22 cellular contexts compared by ENCODE assay signal in the genomic region with DNA sequence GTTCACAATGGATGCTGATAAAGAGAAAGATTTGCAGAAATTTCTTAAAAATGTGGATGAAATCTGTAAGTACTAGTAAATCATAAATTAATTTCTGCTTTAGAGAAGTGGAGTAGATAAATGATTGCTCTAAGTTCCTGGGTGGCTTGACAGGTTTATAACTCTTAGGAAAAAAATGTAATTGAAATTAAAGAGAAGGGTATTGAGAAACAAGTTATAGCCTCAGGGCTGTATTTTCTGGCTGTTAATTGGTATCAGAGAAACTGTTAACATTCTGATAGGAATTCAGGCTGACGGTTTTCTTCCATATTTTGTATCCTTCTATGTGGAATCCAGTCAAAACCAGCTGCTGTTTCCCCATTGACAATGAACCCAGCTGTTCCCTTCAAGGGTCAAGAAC. TPM values are rescaled to one million over a fixed set of nuclear protein-coding genes. Genes with fewer than 3 reads are reported as not detected.
DNase-seq lines count a peak whose midpoint lies in the region; ATAC-seq and TF ChIP-seq lines count a peak whose summit lies in the region.
"Had no signal": no experiment of that assay in that cellular context is flagged by ENCODE, and none has a peak within 500 bp of the region (broad histone marks: within the 10 kb centered on the region; RNA-seq: fewer than 3 reads in every experiment).

No MANE protein-coding gene starts in this region.

- DNase-seq in NCI-H748 (lab: John Stamatoyannopoulos, UW; ENCODE audit: unreplicated experiment) (peak; percentile 1), NCI-H748 treated with DMSO at 0.1 percent for 48 hours (lab: John Stamatoyannopoulos, UW) (no peak), naive B cell (no peak), transverse colon (no peak), PC-3 (no peak)
- DNase-seq: activated CD4-positive, alpha-beta T cell treated with anti-CD3 and anti-CD28 coated beads, Interleukin-2, amount 10 ng/mL, durations not matched to agents 7 days and 5 days; activated CD8-positive, alpha-beta memory T cell treated with anti-CD3 and anti-CD28 coated beads, Interleukin-2, amount 10 ng/mL, durations not matched to agents 7 days and 5 days; activated naive CD8-positive, alpha-beta T cell treated with anti-CD3 and anti-CD28 coated beads for 36 hours; cerebellar nuclear complex; foreskin fibroblast; GF-D8; NCI-H1694 treated with DMSO at 0.1 percent for 48 hours; NCI-H526 treated with DMSO at 0.1 percent for 48 hours; stimulated activated CD4-positive, alpha-beta T cell treated with anti-CD3 and anti-CD28 coated beads, Interleukin-15, amount 100 ng/mL, for 24 hours; tibial artery had no signal

- H3K4me1 ChIP-seq in transverse colon (peaks cover 0 to 16% (median 6%) of the 10 kb centered on the region in 4 donors), PC-3 (ENCODE audit: insufficient read depth, low read length) (peaks cover 19% of the 10 kb centered on the region)

- CTCF ChIA-PET in PC-3 (lab: Charles Lee) = no interaction called here

- H3K36me3 Mint-ChIP-seq in activated T-helper 17 cell treated with anti-CD3 and anti-CD28 coated beads, Interleukin-2, amount 50 U/mL, for 72 hours (ENCODE audit: low read depth) = peaks cover 32% of the 10 kb centered on the region
- H3K36me3 Mint-ChIP-seq in naive B cell = peaks cover 32% of the 10 kb centered on the region in 2 donors

- no peaks in the 10 kb centered on the region for H3F3A ChIP-seq in PC-3 (ENCODE audit: low read length, unreplicated experiment)

- ATAC-seq in activated T-helper 17 cell treated with anti-CD3 and anti-CD28 coated beads, Interleukin-2, amount 50 U/mL, for 72 hours (replicated peaks) = no peak
- ATAC-seq in naive B cell (ENCODE audit: low read depth in 2 of 2) (no peak), PC-3 (no peak), HG03139 (IDR thresholded peaks at IDR 0.05; ENCODE audit: unreplicated experiment) (no peak), HG02852 (IDR thresholded peaks at IDR 0.05; ENCODE audit: unreplicated experiment) (no peak)
- ATAC-seq: activated CD8-positive, alpha-beta memory T cell treated with anti-CD3 and anti-CD28 coated beads, Interleukin-2, amount 10 ng/mL, durations not matched to agents 7 days and 5 days; left lobe of liver had no signal

- H3K36me3 ChIP-seq in transverse colon (peaks cover 0 to 4% (median 0%) of the 10 kb centered on the region in 4 donors), PC-3 (ENCODE audit: low read depth, low read length) (no peaks in the 10 kb centered on the region)
- H3K36me3 ChIP-seq: neural progenitor cell had no signal

- H3K4me1 Mint-ChIP-seq in activated T-helper 17 cell treated with anti-CD3 and anti-CD28 coated beads, Interleukin-2, amount 50 U/mL, for 72 hours = peaks cover 12% of the 10 kb centered on the region
- peaks cover 20 to 36% (median 27%) of the 10 kb centered on the region in 3 donors for H3K4me1 Mint-ChIP-seq in naive B cell

- intact Hi-C loops in transverse colon (cut with DNase I; ENCODE audit: low total_unique reads) = no loop called here
- intact Hi-C loops in PC-3 (cut with micrococcal nuclease) = no loop called here

- no peak for TF ChIP-seq POLR2A in transverse colon (IDR thresholded peaks at IDR 0.05)

- H3K4me3 ChIP-seq in transverse colon (no peak overlapping the region), PC-3 (ENCODE audit: low read length) (no peak overlapping the region)
- H3K4me3 ChIP-seq: tibial artery had no signal

- H3K4me2 ChIP-seq in PC-3 (ENCODE audit: low read length) = no peak overlapping the region; the same call in 1 of the 2 replicates

- H3K4me3 Mint-ChIP-seq in activated T-helper 17 cell treated with anti-CD3 and anti-CD28 coated beads, Interleukin-2, amount 50 U/mL, for 72 hours = peak overlapping the region; percentile 85
- peak overlapping the region in 5 of 8 donors; percentile 24 to 94 (median 51) for H3K4me3 Mint-ChIP-seq in naive B cell

- POLR2A ChIA-PET in PC-3 (lab: Charles Lee; ENCODE audit: unreplicated experiment) = no interaction called here

- H3K9ac ChIP-seq in PC-3 (ENCODE audit: low read length) = no peak overlapping the region
- H3K9ac ChIP-seq: neural progenitor cell had no signal

- H3K9me3 Mint-ChIP-seq in activated T-helper 17 cell treated with anti-CD3 and anti-CD28 coated beads, Interleukin-2, amount 50 U/mL, for 72 hours = no peaks in the 10 kb centered on the region
- H3K9me3 Mint-ChIP-seq in naive B cell = peaks cover 0 to 2% (median 0%) of the 10 kb centered on the region in 7 donors
- H3K9me3 Mint-ChIP-seq: activated CD4-positive, alpha-beta T cell treated with anti-CD3 and anti-CD28 coated beads, Interleukin-2, amount 10 ng/mL, durations not matched to agents 7 days and 5 days; activated naive CD8-positive, alpha-beta T cell treated with anti-CD3 and anti-CD28 coated beads for 36 hours; neural progenitor cell; stimulated activated naive CD8-positive, alpha-beta T cell treated with anti-CD3 and anti-CD28 coated beads, Interleukin-15, Interleukin-2, amounts not matched to agents 100 ng/mL and 50 ng/mL, for 24 hours had no signal

- peaks cover 11% of the 10 kb centered on the region for H3K79me2 ChIP-seq in PC-3 (ENCODE audit: low read length)

- no peaks in the 10 kb centered on the region for H3K27me3 Mint-ChIP-seq in activated T-helper 17 cell treated with anti-CD3 and anti-CD28 coated beads, Interleukin-2, amount 50 U/mL, for 72 hours
- no peaks in the 10 kb centered on the region for H3K27me3 Mint-ChIP-seq in naive B cell
- H3K27me3 Mint-ChIP-seq: activated CD4-positive, alpha-beta T cell treated with anti-CD3 and anti-CD28 coated beads, Interleukin-2, amount 10 ng/mL, durations not matched to agents 7 days and 5 days; activated CD8-positive, alpha-beta memory T cell treated with anti-CD3 and anti-CD28 coated beads, Interleukin-2, amount 10 ng/mL, durations not matched to agents 7 days and 5 days; activated naive CD8-positive, alpha-beta T cell treated with anti-CD3 and anti-CD28 coated beads for 36 hours; stimulated activated naive CD8-positive, alpha-beta T cell treated with anti-CD3 and anti-CD28 coated beads, Interleukin-15, Interleukin-2, amounts not matched to agents 100 ng/mL and 50 ng/mL, for 24 hours had no signal

- H3K27ac ChIP-seq in transverse colon (peak overlapping the region in 3 of 4 donors; percentile 86 to 94 (median 93)), PC-3 (ENCODE audit: low read length) (no peak overlapping the region)
- H3K27ac ChIP-seq: 22Rv1, neural progenitor cell had no signal

- in situ Hi-C loops in transverse colon (cut with MboI; ENCODE audit: low pct_ligation_motif_present in 1 of 4, low pct_unique_long_range_greater_than_20kb in 1 of 4, low sequenced_read_pairs in 3 of 4) = loop anchor here in 2 of 4 donors (10.0 to 25.0 kb wide), 3 partner anchors 219 to 421 kb away; no protein-coding TSS in a partner anchor

- no peak overlapping the region for H3K27ac Mint-ChIP-seq in activated T-helper 17 cell treated with anti-CD3 and anti-CD28 coated beads, Interleukin-2, amount 50 U/mL, for 72 hours
- peak overlapping the region in 4 of 6 donors; percentile 37 to 88 (median 66) for H3K27ac Mint-ChIP-seq in naive B cell
- H3K27ac Mint-ChIP-seq: activated CD4-positive, alpha-beta T cell treated with anti-CD3 and anti-CD28 coated beads, Interleukin-2, amount 10 ng/mL, durations not matched to agents 7 days and 5 days; activated naive CD8-positive, alpha-beta T cell treated with anti-CD3 and anti-CD28 coated beads for 36 hours; neural progenitor cell had no signal

- 67 to 82% methylated on average over 1 of the region's 1 CpG for WGBS in transverse colon (ENCODE audit: low coverage in 1 of 2), 2 donors

- no peaks in the 10 kb centered on the region for H4K20me1 ChIP-seq in PC-3 (ENCODE audit: low read length)

- no peak overlapping the region for H2AFZ ChIP-seq in PC-3 (ENCODE audit: low read length)
- H2AFZ ChIP-seq: neural progenitor cell had no signal

- H3K27me3 ChIP-seq in transverse colon = no peaks in the 10 kb centered on the region
- H3K27me3 ChIP-seq in PC-3 (ENCODE audit: low read length) = no peaks in the 10 kb centered on the region
- H3K27me3 ChIP-seq: tibial artery had no signal

- H3K9me2 ChIP-seq in PC-3 (replicated peaks; ENCODE audit: low read length) = no peaks in the 10 kb centered on the region

- no peaks in the 10 kb centered on the region for H3K9me3 ChIP-seq in transverse colon
- no peaks in the 10 kb centered on the region for H3K9me3 ChIP-seq in PC-3 (ENCODE audit: low read length)
- H3K9me3 ChIP-seq: tibial artery had no signal

- no peak for TF ChIP-seq EP300 in transverse colon (IDR thresholded peaks at IDR 0.05; ENCODE audit: low read depth)

- BruUV-seq in PC-3 (replicated peaks; lab: Mats Ljungman, UMichigan) = no TSS peak

- no peak for TF ChIP-seq CTCF in transverse colon (IDR thresholded peaks at IDR 0.05)
- TF ChIP-seq CTCF in PC-3 (conservative IDR thresholded peaks at IDR 0.05; ENCODE audit: low read depth, low read length) = no peak

RNA-seq across cellular contexts. Expression of a gene that starts 1.9 kb away (rescaled TPM):
- 1 to 10 TPM; 8.5 to 9.8 TPM for total RNA-seq in activated T-helper 17 cell treated with anti-CD3 and anti-CD28 coated beads, Interleukin-2, amount 50 U/mL, for 72 hours
- polyA plus RNA-seq in naive B cell (ENCODE audit: low read depth in 6 of 6) = 10 to 100 TPM in 3 of 6 donors, 1 to 10 TPM in 3; 7.4 to 13.3 (median 10.5) TPM
- total RNA-seq in transverse colon (10 to 100 TPM; 10.3 to 24.1 (median 16.0) TPM), PC-3 (2014; rRNA removed) (13.1 and 20.9 TPM in 2 replicates)
